In the genomic region with DNA sequence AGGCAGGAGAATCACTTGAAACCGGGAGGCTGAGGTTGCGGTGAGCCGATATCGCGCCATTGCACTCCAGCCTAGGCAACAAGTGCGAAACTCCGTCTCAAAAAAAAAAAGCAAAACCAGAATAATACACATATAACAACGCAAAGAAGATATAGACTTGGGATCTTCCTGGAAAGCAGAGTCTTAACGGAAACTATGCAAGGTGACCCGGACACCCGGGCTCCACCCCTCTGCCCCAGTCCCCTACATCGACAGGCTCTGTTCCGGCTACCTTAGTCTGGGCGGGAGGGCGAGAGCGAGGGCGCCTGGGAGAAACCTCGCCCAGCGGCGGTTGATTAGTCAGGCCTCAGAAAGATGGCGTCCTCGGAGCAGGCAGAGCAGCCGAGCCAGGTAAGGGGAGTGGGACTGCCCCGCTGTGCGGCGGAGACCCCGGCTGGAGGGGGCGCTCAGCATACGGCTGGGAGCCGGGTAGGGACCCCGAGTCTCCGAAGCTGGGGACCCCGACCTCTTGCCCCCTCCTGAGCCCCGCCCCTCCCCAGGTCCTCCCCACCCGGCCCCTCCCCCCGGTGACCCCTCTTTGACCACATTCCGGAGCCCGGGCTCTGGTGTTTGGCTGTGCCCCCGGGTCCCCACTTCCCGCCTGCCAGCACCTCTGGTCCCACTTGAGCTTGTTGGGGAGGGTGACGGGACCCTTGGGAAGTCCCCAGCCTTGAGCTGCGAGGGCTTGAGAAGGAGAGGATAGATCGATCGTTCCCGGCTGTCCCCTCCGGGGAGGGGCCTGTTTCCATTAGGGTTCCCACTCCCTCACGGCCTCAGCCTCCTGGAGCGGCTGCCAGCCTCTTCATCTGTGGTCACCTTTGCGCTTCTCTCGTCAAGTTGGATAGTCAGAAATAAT, we compare ENCODE assay signal across 8 cellular contexts. TPM values are rescaled to one million over a fixed set of nuclear protein-coding genes. Genes with fewer than 3 reads are reported as not detected.
A peak's percentile ranks its signal among the peaks of the same experiment; 100 is the strongest.
DNase-seq lines count a peak whose midpoint lies in the region; ATAC-seq and TF ChIP-seq lines count a peak whose summit lies in the region.

Gene PEX14 (plus strand): TSS at position 338 of the 895 bp plus-strand sequence. CDS start 17 bp downstream, at position 355.

- peaks cover 5% of the 10 kb centered on the region for H3K36me3 Mint-ChIP-seq in nephron progenitor cell (ENCODE audit: low read depth)
- peaks cover 12% of the 10 kb centered on the region for H3K36me3 Mint-ChIP-seq in stimulated activated naive CD8-positive, alpha-beta T cell treated with anti-CD3 and anti-CD28 coated beads, Interleukin-15, Interleukin-2, amounts not matched to agents 100 ng/mL and 50 ng/mL, for 24 hours (ENCODE audit: low read depth)

- peaks cover 42% of the 10 kb centered on the region for H3K4me1 Mint-ChIP-seq in nephron progenitor cell
- peaks cover 47% of the 10 kb centered on the region for H3K4me1 Mint-ChIP-seq in stimulated activated naive CD8-positive, alpha-beta T cell treated with anti-CD3 and anti-CD28 coated beads, Interleukin-15, Interleukin-2, amounts not matched to agents 100 ng/mL and 50 ng/mL, for 24 hours (ENCODE audit: low read depth)

- no peaks in the 10 kb centered on the region for H3K27me3 Mint-ChIP-seq in nephron progenitor cell (ENCODE audit: low read depth, poor library complexity)
- no peaks in the 10 kb centered on the region for H3K27me3 Mint-ChIP-seq in stimulated activated naive CD8-positive, alpha-beta T cell treated with anti-CD3 and anti-CD28 coated beads, Interleukin-15, Interleukin-2, amounts not matched to agents 100 ng/mL and 50 ng/mL, for 24 hours

- H3K4me3 Mint-ChIP-seq in nephron progenitor cell, result peak within 1 kb of the TSS; percentile 93
- H3K4me3 Mint-ChIP-seq in stimulated activated naive CD8-positive, alpha-beta T cell treated with anti-CD3 and anti-CD28 coated beads, Interleukin-15, Interleukin-2, amounts not matched to agents 100 ng/mL and 50 ng/mL, for 24 hours, result peak within 1 kb of the TSS; percentile 97

- peak; percentile 75 for DNase-seq in DMS53 treated with DMSO at 0.1 percent for 48 hours (lab: John Stamatoyannopoulos, UW; ENCODE audit: unreplicated experiment)
- DNase-seq in LoVo (ENCODE audit: low spot score), result peak; percentile 92
- peak; percentile 89 to 93 for DNase-seq in SHP77 (lab: John Stamatoyannopoulos, UW)
- peak; percentile 79 for DNase-seq in activated effector memory CD4-positive, alpha-beta T cell treated with Interleukin-2 at 50 U/mL for 16 hours
- DNase-seq in fibroblast of villous mesenchyme (ENCODE audit: low read depth), result peak; percentile 79
- peak; percentile 84 for DNase-seq in nephron progenitor cell

- peak; percentile 61 for ATAC-seq in GM21825 (IDR thresholded peaks at IDR 0.05; ENCODE audit: unreplicated experiment)

- no peak for TF ChIP-seq CTCF in fibroblast of villous mesenchyme (IDR thresholded peaks at IDR 0.05; ENCODE audit: insufficient read depth, low read depth, low read length)
- TF ChIP-seq CTCF in nephron progenitor cell (IDR thresholded peaks at IDR 0.05), result no peak

- H3K27ac Mint-ChIP-seq in nephron progenitor cell, result peak within 1 kb of the TSS; percentile 91
- peak within 1 kb of the TSS; percentile 86 for H3K27ac Mint-ChIP-seq in stimulated activated naive CD8-positive, alpha-beta T cell treated with anti-CD3 and anti-CD28 coated beads, Interleukin-15, Interleukin-2, amounts not matched to agents 100 ng/mL and 50 ng/mL, for 24 hours

- peak within 1 kb of the TSS; percentile 90 for H3K4me3 ChIP-seq in fibroblast of villous mesenchyme (ENCODE audit: low read depth, low read length)

- no peaks in the 10 kb centered on the region for H3K9me3 Mint-ChIP-seq in nephron progenitor cell
- H3K9me3 Mint-ChIP-seq in stimulated activated naive CD8-positive, alpha-beta T cell treated with anti-CD3 and anti-CD28 coated beads, Interleukin-15, Interleukin-2, amounts not matched to agents 100 ng/mL and 50 ng/mL, for 24 hours, result no peaks in the 10 kb centered on the region

RNA-seq across cellular contexts. Expression of gene PEX14, which starts in this region (rescaled TPM):
- 17.3 and 18.7 TPM in 2 replicates for total RNA-seq in fibroblast of villous mesenchyme

Comparison
In these comparisons a context has a peak if more than half of its experiments do, and no peak if none do; other contexts are left out.
1. Peak in every context shown above with its lines: DNase-seq, ATAC-seq and H3K4me3 ChIP-seq.